Comparison of ENCODE assay signal across 1 cellular context in genomic region chr2:231541605-231542509, GRCh38.
TF ChIP-seq lines count a peak whose summit lies in the region.

No MANE protein-coding gene starts in this region.

TF ChIP-seq in HCT116, 20 proteins besides CTCF, POLR2A, EP300 and RAD21 (continued from another document):
- no peak for TF ChIP-seq ELF1 (IDR thresholded peaks at IDR 0.05; ENCODE audit: borderline replicate concordance, low read depth)
- no peak for TF ChIP-seq TCF7L2 (IDR thresholded peaks at IDR 0.05; ENCODE audit: borderline replicate concordance, extremely low read depth, insufficient read depth, insufficient read length)
- TF ChIP-seq EGR1 (IDR thresholded peaks at IDR 0.05; ENCODE audit: low read depth): no peak
- TF ChIP-seq SIN3A (IDR thresholded peaks at IDR 0.05; ENCODE audit: low read depth): no peak
- no peak for TF ChIP-seq JUND (IDR thresholded peaks at IDR 0.05)
- TF ChIP-seq ZFX (IDR thresholded peaks at IDR 0.05): no peak
- TF ChIP-seq YY1 (IDR thresholded peaks at IDR 0.05; ENCODE audit: extremely low read depth, insufficient replicate concordance, low read depth, low read length): no peak
- no peak for TF ChIP-seq EZH2phosphoT487 (IDR thresholded peaks at IDR 0.05; ENCODE audit: borderline replicate concordance)
- no peak for TF ChIP-seq SP1 (IDR thresholded peaks at IDR 0.05; ENCODE audit: low read depth)
- TF ChIP-seq CBX3 (IDR thresholded peaks at IDR 0.05; ENCODE audit: low read depth): no peak
- TF ChIP-seq POLR2AphosphoS5 (IDR thresholded peaks at IDR 0.05; ENCODE audit: low read depth, low read length): no peak
TF ChIP-seq in HCT116: peak in this region for 0.
